2 cellular contexts compared by ENCODE assay signal in genomic region chr17:36779550-36779949, GRCh38.
TF ChIP-seq lines count a peak whose summit lies in the region.

No MANE protein-coding gene starts in this region.

TF ChIP-seq in HepG2, 621 proteins besides CTCF, POLR2A, EP300 and RAD21:
- TF ChIP-seq ZNF629 (CRISPR knock-in tag; conservative IDR thresholded peaks at IDR 0.05), result peak; percentile 62
- no peak for TF ChIP-seq PAXIP1 (CRISPR knock-in tag; conservative IDR thresholded peaks at IDR 0.05)

TF ChIP-seq in K562, 482 proteins besides CTCF, POLR2A, EP300 and RAD21:
- no peak for TF ChIP-seq NFATC3 (IDR thresholded peaks at IDR 0.05)
- peak; percentile 66 for TF ChIP-seq RBM25 (IDR thresholded peaks at IDR 0.05; ENCODE audit: low read depth, low read length, severe bottlenecking)
- TF ChIP-seq NFRKB (IDR thresholded peaks at IDR 0.05; ENCODE audit: low read depth), result no peak
- TF ChIP-seq FOXK2 (conservative IDR thresholded peaks at IDR 0.05 in 1 of 2, IDR thresholded peaks at IDR 0.05 in 1 of 2; ENCODE audit: low read depth in 2 of 2), result no peak
- no peak for TF ChIP-seq HMGXB4 (CRISPR knock-in tag; IDR thresholded peaks at IDR 0.05)
- no peak for TF ChIP-seq MIER1 (IDR thresholded peaks at IDR 0.05; ENCODE audit: low read depth)
- TF ChIP-seq TGIF2 (CRISPR knock-in tag; IDR thresholded peaks at IDR 0.05), result no peak
- TF ChIP-seq SREBF2 (CRISPR knock-in tag; IDR thresholded peaks at IDR 0.05), result no peak
TF ChIP-seq in K562: peak in this region for 1.
